Comparison of ENCODE assay signal across 1 cellular context in genomic region chr22:39024519-39024918, GRCh38. TPM values are rescaled to one million over a fixed set of nuclear protein-coding genes. Genes with fewer than 3 reads are reported as not detected.
"Had no signal": no experiment of that assay in that cellular context is flagged by ENCODE, and none has a peak within 500 bp of the region (broad histone marks: within the 10 kb centered on the region; RNA-seq: fewer than 3 reads in every experiment).

No MANE protein-coding gene starts in this region.

RNA-seq across cellular contexts. Expression of gene APOBEC3B, which starts 42.4 kb away (rescaled TPM):
- total RNA-seq: temporal lobe had no signal
